In genomic region chr7:99438573-99439480, GRCh38 we compare ENCODE assay signal across 8 cellular contexts. TPM values are rescaled to one million over a fixed set of nuclear protein-coding genes. Genes with fewer than 3 reads are reported as not detected.
A peak's percentile ranks its signal among the peaks of the same experiment; 100 is the strongest.
DNase-seq lines count a peak whose midpoint lies in the region; ATAC-seq and TF ChIP-seq lines count a peak whose summit lies in the region.

Gene CPSF4, plus strand, starts transcription at chr7:99438943. Its CDS starts 140 bp downstream, at chr7:99439083.
Gene PTCD1, minus strand, starts transcription at chr7:99438798. Its CDS starts 3,556 bp downstream, at chr7:99435242.

- H3K27me3 Mint-ChIP-seq in activated CD4-positive, alpha-beta T cell treated with anti-CD3 and anti-CD28 coated beads, Interleukin-2, amount 10 ng/mL, durations not matched to agents 7 days and 5 days: no peaks in the 10 kb centered on the region

- peak within 1 kb of the TSS; percentile 82 to 98 (median 94) for H3K4me2 ChIP-seq in BLaER1 treated with 17β-estradiol and CSF1 and Interleukin-3, amounts not matched to agents 10 nM and 100 nM

- H3K4me1 ChIP-seq in BLaER1 treated with 17β-estradiol and CSF1 and Interleukin-3, amounts not matched to agents 10 nM and 100 nM: peaks cover 24 to 59% (median 40%) of the 10 kb centered on the region in 10 experiments
- H3K4me1 ChIP-seq in left lung: peaks cover 10 to 40% of the 10 kb centered on the region in 2 donors

- H3K27ac ChIP-seq in BLaER1 treated with 17β-estradiol and CSF1 and Interleukin-3, amounts not matched to agents 10 nM and 100 nM: peak within 1 kb of the TSS; percentile 80 to 96 (median 88)
- H3K27ac ChIP-seq in left lung: peak within 1 kb of the TSS; percentile 74 to 83

- no peak for TF ChIP-seq CTCF in left lung (IDR thresholded peaks at IDR 0.05)

- H4K20me1 ChIP-seq in BLaER1 treated with 17β-estradiol and CSF1 and Interleukin-3, amounts not matched to agents 10 nM and 100 nM: peaks cover 11 to 86% (median 61%) of the 10 kb centered on the region in 11 experiments; a peak in 21 of 22 replicates

- H3K36me3 Mint-ChIP-seq in activated CD4-positive, alpha-beta T cell treated with anti-CD3 and anti-CD28 coated beads, Interleukin-2, amount 10 ng/mL, durations not matched to agents 7 days and 5 days (ENCODE audit: low read depth): peaks cover 19% of the 10 kb centered on the region

- intact Hi-C loops in left lung (cut with DNase I): no loop called here

- DNase-seq in NCI-H524 treated with DMSO at 0.1 percent for 48 hours (lab: John Stamatoyannopoulos, UW) (peak; percentile 41), dedifferentiated amniotic fluid mesenchymal stem cell (ENCODE audit: extremely low spot score) (peak; percentile 95), left lung (peak; percentile 96 to 99)
- peak; percentile 91 for DNase-seq in activated CD4-positive, alpha-beta T cell treated with anti-CD3 and anti-CD28 coated beads, Interleukin-2, amount 10 ng/mL, durations not matched to agents 7 days and 5 days
- DNase-seq in stimulated activated CD4-positive, alpha-beta T cell treated with anti-CD3 and anti-CD28 coated beads, Interleukin-2, amount 100 ng/mL, for 4 hours (ENCODE audit: low read depth): peak; percentile 86

- no peaks in the 10 kb centered on the region for H3K27me3 ChIP-seq in BLaER1 treated with 17β-estradiol and CSF1 and Interleukin-3, amounts not matched to agents 10 nM and 100 nM
- no peaks in the 10 kb centered on the region for H3K27me3 ChIP-seq in left lung

- CTCF ChIA-PET in activated CD4-positive, alpha-beta T cell treated with anti-CD3 and anti-CD28 coated beads, Interleukin-2, amount 10 ng/mL, durations not matched to agents 7 days and 5 days (lab: Charles Lee): interaction anchor here (1.0 kb wide), 2 partner anchors 9 to 14 kb away, joined by 3 to 5 read pairs; no protein-coding TSS in a partner anchor

- POLR2A ChIA-PET in activated CD4-positive, alpha-beta T cell treated with anti-CD3 and anti-CD28 coated beads, Interleukin-2, amount 10 ng/mL, durations not matched to agents 7 days and 5 days (lab: Charles Lee): interaction anchor here (0.6 to 0.8 kb wide), 2 partner anchors 17 to 391 kb away, joined by 3 to 4 read pairs; no protein-coding TSS in a partner anchor

- ATAC-seq in GM19324 (IDR thresholded peaks at IDR 0.05; ENCODE audit: low FRiP score, unreplicated experiment) (peak; percentile 92), HG03460 (IDR thresholded peaks at IDR 0.05; ENCODE audit: unreplicated experiment) (peak; percentile 83), left lung (peak; percentile 98)

- peak within 1 kb of the TSS; percentile 87 to 99 (median 94) for H3K4me3 ChIP-seq in BLaER1 treated with 17β-estradiol and CSF1 and Interleukin-3, amounts not matched to agents 10 nM and 100 nM
- H3K4me3 ChIP-seq in left lung: peak within 1 kb of the TSS; percentile 91 to 99

- H3K36me3 ChIP-seq in BLaER1 treated with 17β-estradiol and CSF1 and Interleukin-3, amounts not matched to agents 10 nM and 100 nM: peaks cover 24 to 72% (median 50%) of the 10 kb centered on the region in 11 experiments
- peaks cover 0 to 36% of the 10 kb centered on the region in 2 donors for H3K36me3 ChIP-seq in left lung

- H3K27ac Mint-ChIP-seq in activated CD4-positive, alpha-beta T cell treated with anti-CD3 and anti-CD28 coated beads, Interleukin-2, amount 10 ng/mL, durations not matched to agents 7 days and 5 days: peak within 1 kb of the TSS; percentile 95

- peak within 1 kb of the TSS; percentile 89 to 97 (median 93) for H3K9ac ChIP-seq in BLaER1 treated with 17β-estradiol and CSF1 and Interleukin-3, amounts not matched to agents 10 nM and 100 nM

- H3K9me3 Mint-ChIP-seq in activated CD4-positive, alpha-beta T cell treated with anti-CD3 and anti-CD28 coated beads, Interleukin-2, amount 10 ng/mL, durations not matched to agents 7 days and 5 days: no peaks in the 10 kb centered on the region

- peak within 1 kb of the TSS; percentile 98 for H3K4me3 Mint-ChIP-seq in activated CD4-positive, alpha-beta T cell treated with anti-CD3 and anti-CD28 coated beads, Interleukin-2, amount 10 ng/mL, durations not matched to agents 7 days and 5 days

- peaks cover 35% of the 10 kb centered on the region for H3K4me1 Mint-ChIP-seq in activated CD4-positive, alpha-beta T cell treated with anti-CD3 and anti-CD28 coated beads, Interleukin-2, amount 10 ng/mL, durations not matched to agents 7 days and 5 days

- H3K9me3 ChIP-seq in BLaER1 treated with 17β-estradiol and CSF1 and Interleukin-3, amounts not matched to agents 10 nM and 100 nM (replicated peaks in 1 of 11): no peaks in the 10 kb centered on the region
- no peaks in the 10 kb centered on the region for H3K9me3 ChIP-seq in left lung

RNA-seq across cellular contexts. Expression of gene CPSF4, which starts in this region (rescaled TPM):
- 10 to 100 TPM; 58.5 to 61.9 TPM for total RNA-seq in activated CD4-positive, alpha-beta T cell treated with anti-CD3 and anti-CD28 coated beads, Interleukin-2, amount 10 ng/mL, durations not matched to agents 7 days and 5 days
- total RNA-seq in left lung: 10 to 100 TPM; 25.9 to 34.2 TPM

RNA-seq across cellular contexts. Expression of gene PTCD1, which starts in this region (rescaled TPM):
- 1 to 10 TPM; 5.7 to 8.6 TPM for total RNA-seq in activated CD4-positive, alpha-beta T cell treated with anti-CD3 and anti-CD28 coated beads, Interleukin-2, amount 10 ng/mL, durations not matched to agents 7 days and 5 days
- total RNA-seq in left lung: 1 to 10 TPM; 3.5 to 4.5 TPM

Comparison
In these comparisons a context has a peak if more than half of its experiments do, and no peak if none do; other contexts are left out.
1. Peak in every context shown above with its lines: DNase-seq, ATAC-seq, H3K4me3 ChIP-seq and H3K27ac ChIP-seq.
2. DNase-seq: peak in every context shown above with its lines; median percentile 98 in left lung; 95 in dedifferentiated amniotic fluid mesenchymal stem cell; 91 in activated CD4-positive, alpha-beta T cell treated with anti-CD3 and anti-CD28 coated beads, Interleukin-2, amount 10 ng/mL, durations not matched to agents 7 days and 5 days; 86 in stimulated activated CD4-positive, alpha-beta T cell treated with anti-CD3 and anti-CD28 coated beads, Interleukin-2, amount 100 ng/mL, for 4 hours; 41 in NCI-H524 treated with DMSO at 0.1 percent for 48 hours.